ENCODE assay signal across 15 cellular contexts in genomic region chr18:75504469-75504868, GRCh38.
DNase-seq lines count a peak whose midpoint lies in the region; ATAC-seq and TF ChIP-seq lines count a peak whose summit lies in the region.
"Had no signal": no experiment of that assay in that cellular context is flagged by ENCODE, and none has a peak within 500 bp of the region (broad histone marks: within the 10 kb centered on the region; RNA-seq: fewer than 3 reads in every experiment).

No MANE protein-coding gene starts in this region.

- no peak overlapping the region for H3K4ac ChIP-seq in IMR-90 (ENCODE audit: low read depth, low read length)
- no peak overlapping the region for H3K4ac ChIP-seq in trophoblast cell (ENCODE audit: low read depth, low read length)

- no peak for TF ChIP-seq CTCF in IMR-90 (conservative IDR thresholded peaks at IDR 0.05; ENCODE audit: low read depth, low read length)
- TF ChIP-seq CTCF in left lung (IDR thresholded peaks at IDR 0.05), result no peak

- dilution Hi-C loops in IMR-90 (cut with HindIII; ENCODE audit: low sequenced_read_pairs, unreplicated experiment), result no loop called here

- H3K27me3 ChIP-seq in BLaER1, result no peaks in the 10 kb centered on the region
- no peaks in the 10 kb centered on the region for H3K27me3 ChIP-seq in IMR-90 (ENCODE audit: control insufficient read depth, insufficient read depth, low read length)
- no peaks in the 10 kb centered on the region for H3K27me3 ChIP-seq in left lung
- no peaks in the 10 kb centered on the region for H3K27me3 ChIP-seq in trophoblast cell (ENCODE audit: insufficient read depth, low read length)

- in situ Hi-C loops in IMR-90 (cut with MboI; ENCODE audit: low sequenced_read_pairs), result no loop called here

- no peak overlapping the region for H2BK20ac ChIP-seq in IMR-90 (ENCODE audit: low read depth, low read length)

- H4K8ac ChIP-seq in IMR-90 (ENCODE audit: low read depth in 2 of 2, low read length in 2 of 2) (no peak overlapping the region), trophoblast cell (ENCODE audit: low read depth, low read length) (no peak overlapping the region)

- H3K4me2 ChIP-seq in BLaER1 (peak overlapping the region; percentile 23), IMR-90 (ENCODE audit: low read depth, low read length) (no peak overlapping the region), trophoblast cell (ENCODE audit: low read length) (no peak overlapping the region)

- no peak overlapping the region for H3K56ac ChIP-seq in IMR-90 (ENCODE audit: extremely low read depth, insufficient read depth, low read length)

- H2AK5ac ChIP-seq in IMR-90 (ENCODE audit: low read depth, low read length), result no peak overlapping the region
- H2AK5ac ChIP-seq in trophoblast cell (ENCODE audit: low read length), result no peak overlapping the region

- H3K9me3 ChIP-seq in BLaER1 (no peaks in the 10 kb centered on the region), IMR-90 (ENCODE audit: control insufficient read depth, insufficient read depth, low read length) (no peaks in the 10 kb centered on the region), left lung (no peaks in the 10 kb centered on the region), trophoblast cell (ENCODE audit: insufficient read depth, low read depth, low read length) (no peaks in the 10 kb centered on the region)

- no peak overlapping the region for H2BK120ac ChIP-seq in IMR-90 (ENCODE audit: low read depth, low read length)
- no peak overlapping the region for H2BK120ac ChIP-seq in trophoblast cell (ENCODE audit: insufficient read depth, low read length, poor library complexity)

- no peaks in the 10 kb centered on the region for H3K9me1 ChIP-seq in IMR-90 (ENCODE audit: insufficient read depth, low read length)

- H3K27ac ChIP-seq in BLaER1 (no peak overlapping the region), IMR-90 (ENCODE audit: insufficient read depth, low read length) (no peak overlapping the region), left lung (no peak overlapping the region), trophoblast cell (ENCODE audit: low read depth, low read length) (no peak overlapping the region)
- H3K27ac ChIP-seq: C4-2B had no signal

- POLR2A ChIA-PET in IMR-90 (lab: Charles Lee; ENCODE audit: unreplicated experiment), result no interaction called here

- WGBS in IMR-90 (ENCODE audit: extremely low coverage in 2 of 2, insufficient read length in 1 of 2), 2 experiments, result 100% methylated on average over 1 of the region's 7 CpGs; no CpG with 5 or more reads in 1 of the 2 experiments
- no CpG with 5 or more reads among the region's 7 CpGs for WGBS in trophoblast cell (ENCODE audit: extremely low coverage, insufficient coverage, insufficient read length)

- DNase-seq in IMR-90 (no peak), left lung (peak; percentile 45 to 47), trophoblast cell (no peak), head of caudate nucleus (no peak), NCI-H748 (lab: John Stamatoyannopoulos, UW; ENCODE audit: unreplicated experiment) (no peak)
- DNase-seq: ACHN; CD4-positive, alpha-beta memory T cell; DND-41; GDM1; GOT3; H9 had no signal

- no peaks in the 10 kb centered on the region for H3K79me2 ChIP-seq in trophoblast cell (ENCODE audit: control insufficient read depth, insufficient read depth, low read length, poor library complexity)

- intact Hi-C loops in IMR-90 (cut with micrococcal nuclease), result loop anchor here (5.0 kb wide), 1 partner anchor 78 kb away; no protein-coding TSS in a partner anchor
- intact Hi-C loops in left lung (cut with DNase I), result no loop called here
- intact Hi-C loops in head of caudate nucleus (cut with DNase I), result no loop called here

- H2AK9ac ChIP-seq in IMR-90 (replicated peaks; ENCODE audit: low read depth, low read length, poor library complexity), result no peak overlapping the region

- H3K18ac ChIP-seq in IMR-90 (ENCODE audit: low read depth, low read length) (no peak overlapping the region), trophoblast cell (ENCODE audit: low read length) (no peak overlapping the region)

- no peak for TF ChIP-seq POLR2A in IMR-90 (IDR thresholded peaks at IDR 0.05; ENCODE audit: low read depth, low read length)

- no peak overlapping the region for H3K23ac ChIP-seq in IMR-90 (ENCODE audit: low read depth, low read length)
- peak overlapping the region; percentile 40 for H3K23ac ChIP-seq in trophoblast cell (ENCODE audit: low read length)

- no peak overlapping the region for H2BK15ac ChIP-seq in IMR-90 (ENCODE audit: low read depth, low read length)

- no peak for TF ChIP-seq RAD21 in IMR-90 (IDR thresholded peaks at IDR 0.05; ENCODE audit: low read length)

- H2BK12ac ChIP-seq in trophoblast cell (ENCODE audit: low read length), result no peak overlapping the region

- H4K5ac ChIP-seq in IMR-90 (ENCODE audit: low read depth, low read length), result no peak overlapping the region

- H4K91ac ChIP-seq in IMR-90 (ENCODE audit: insufficient read depth, low read depth, low read length) (peak overlapping the region; percentile 23; the same call in 1 of the 2 replicates), trophoblast cell (ENCODE audit: low read depth, low read length) (no peak overlapping the region)

- H3K4me3 ChIP-seq in BLaER1 (no peak overlapping the region), IMR-90 (ENCODE audit: insufficient read depth, low read depth, low read length) (no peak overlapping the region), left lung (no peak overlapping the region), trophoblast cell (ENCODE audit: low read depth, low read length) (no peak overlapping the region)

- H3K14ac ChIP-seq in IMR-90 (replicated peaks; ENCODE audit: low read depth, low read length), result no peak overlapping the region
- H3K14ac ChIP-seq in trophoblast cell (ENCODE audit: low read length), result no peak overlapping the region

- H3K9ac ChIP-seq in BLaER1 (no peak overlapping the region), IMR-90 (ENCODE audit: low read depth, low read length) (no peak overlapping the region), trophoblast cell (ENCODE audit: low read length) (no peak overlapping the region)

- H2BK5ac ChIP-seq in IMR-90 (ENCODE audit: low read depth, low read length, poor library complexity, severe bottlenecking) (no peak overlapping the region), trophoblast cell (ENCODE audit: low read depth, low read length, poor library complexity) (no peak overlapping the region)

- ATAC-seq in IMR-90 (ENCODE audit: low read depth) (no peak), left lung (peak; percentile 92), HG03280 (IDR thresholded peaks at IDR 0.05; ENCODE audit: unreplicated experiment) (no peak), HG03354 (IDR thresholded peaks at IDR 0.05; ENCODE audit: poor library complexity, severe bottlenecking, unreplicated experiment) (no peak)

- CTCF ChIA-PET in IMR-90 (lab: Yijun Ruan, JAX), result no interaction called here

- no peaks in the 10 kb centered on the region for H3K79me1 ChIP-seq in IMR-90 (ENCODE audit: low read depth in 1 of 2, low read length in 2 of 2)
- H3K79me1 ChIP-seq in trophoblast cell (ENCODE audit: low read length), result no peaks in the 10 kb centered on the region

- H3K36me3 ChIP-seq in BLaER1 (no peaks in the 10 kb centered on the region), IMR-90 (ENCODE audit: control insufficient read depth, insufficient read depth, low read length) (no peaks in the 10 kb centered on the region), left lung (no peaks in the 10 kb centered on the region), trophoblast cell (ENCODE audit: control insufficient read depth in 1 of 2, insufficient read depth in 2 of 2, low read length in 2 of 2) (no peaks in the 10 kb centered on the region)

- peaks cover 16% of the 10 kb centered on the region for H3K4me1 ChIP-seq in BLaER1
- peaks cover 12% of the 10 kb centered on the region for H3K4me1 ChIP-seq in IMR-90 (ENCODE audit: control insufficient read depth, insufficient read depth, low read length)
- no peaks in the 10 kb centered on the region for H3K4me1 ChIP-seq in left lung
- H3K4me1 ChIP-seq in trophoblast cell (ENCODE audit: control insufficient read depth in 1 of 2, insufficient read depth in 2 of 2, low read length in 2 of 2), result no peaks in the 10 kb centered on the region

- H2AFZ ChIP-seq in IMR-90 (replicated peaks; ENCODE audit: low read length, poor library complexity), result no peak overlapping the region
- H2AFZ ChIP-seq in trophoblast cell (ENCODE audit: insufficient read depth, low read length, poor library complexity), result no peak overlapping the region

- H4K12ac ChIP-seq in trophoblast cell (ENCODE audit: low read depth, low read length), result no peak overlapping the region

- BruUV-seq in IMR-90 (replicated peaks; lab: Mats Ljungman, UMichigan), result no TSS peak

- H4K20me1 ChIP-seq in BLaER1, result no peaks in the 10 kb centered on the region
- H4K20me1 ChIP-seq in IMR-90 (ENCODE audit: insufficient read depth, low read length), result no peaks in the 10 kb centered on the region

TF ChIP-seq in IMR-90, 13 proteins besides CTCF, POLR2A, EP300 and RAD21:
- no peak for TF ChIP-seq CEBPB (IDR thresholded peaks at IDR 0.05; ENCODE audit: low read depth, low read length)
- TF ChIP-seq USF2 (IDR thresholded peaks at IDR 0.05; ENCODE audit: low read depth, low read length), result no peak
- TF ChIP-seq RCOR1 (IDR thresholded peaks at IDR 0.05; ENCODE audit: insufficient replicate concordance, low read length), result no peak
- TF ChIP-seq MAFK (IDR thresholded peaks at IDR 0.05; ENCODE audit: low read depth, low read length), result no peak
- TF ChIP-seq MAZ (IDR thresholded peaks at IDR 0.05; ENCODE audit: borderline replicate concordance, low read depth, low read length), result no peak

Comparison
In these comparisons a context has a peak if more than half of its experiments do, and no peak if none do; other contexts are left out.
1. DNase-seq: peak in left lung (2 of 2); none in IMR-90 (single experiment), trophoblast cell (0 of 2), head of caudate nucleus (0 of 42) and NCI-H748 (single experiment).